1 cellular context compared by ENCODE assay signal in genomic region chr14:24372701-24373416, GRCh38.
TF ChIP-seq lines count a peak whose summit lies in the region.

No MANE protein-coding gene starts in this region.

TF ChIP-seq in endothelial cell of umbilical vein, 7 proteins besides CTCF, POLR2A, EP300 and RAD21:
- TF ChIP-seq GATA2 (IDR thresholded peaks at IDR 0.05; ENCODE audit: insufficient read depth, insufficient read length, low read depth, low read length) (no peak), MYC (IDR thresholded peaks at IDR 0.05; ENCODE audit: low read depth, low read length) (no peak), FOS (IDR thresholded peaks at IDR 0.05; ENCODE audit: borderline replicate concordance, insufficient read depth, low read length) (no peak), POLR2AphosphoS5 (IDR thresholded peaks at IDR 0.05; ENCODE audit: insufficient read depth, low read depth, low read length) (no peak), MAX (IDR thresholded peaks at IDR 0.05; ENCODE audit: insufficient read depth, insufficient read length) (no peak), JUN (IDR thresholded peaks at IDR 0.05; ENCODE audit: borderline replicate concordance, insufficient read depth, insufficient read length, low read depth) (no peak), EZH2 (IDR thresholded peaks at IDR 0.05; ENCODE audit: borderline replicate concordance, low read depth, low read length, severe bottlenecking) (no peak)
TF ChIP-seq in endothelial cell of umbilical vein: peak in this region for 0.
